Comparison of ENCODE assay signal across 11 cellular contexts in the genomic region with DNA sequence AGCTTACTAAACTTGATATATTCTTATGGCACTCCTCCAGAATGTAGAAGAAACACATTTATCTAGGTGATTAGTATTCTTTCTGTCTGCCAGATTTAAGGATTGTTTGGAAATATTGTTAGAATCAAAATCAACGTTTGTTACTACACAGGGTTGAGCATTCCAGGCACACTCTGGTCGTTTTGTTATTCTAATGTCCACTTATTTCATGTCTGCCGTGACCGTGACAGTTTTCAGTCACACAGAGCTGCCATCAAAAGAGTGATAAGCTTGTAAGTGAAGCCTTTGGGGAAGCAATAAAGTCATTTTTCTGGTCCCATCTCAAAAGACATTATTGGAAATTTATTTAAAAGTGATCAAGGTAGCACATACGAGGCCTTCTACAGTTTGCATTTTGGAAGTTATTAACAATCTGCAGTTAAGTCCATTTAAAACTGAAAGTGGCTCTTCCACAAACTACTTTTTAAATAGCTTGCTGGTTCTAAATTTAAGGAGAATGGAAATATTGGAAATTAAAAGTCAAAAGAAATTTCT. TPM values are rescaled to one million over a fixed set of nuclear protein-coding genes. Genes with fewer than 3 reads are reported as not detected.
DNase-seq lines count a peak whose midpoint lies in the region; ATAC-seq and TF ChIP-seq lines count a peak whose summit lies in the region.
"Had no signal": no experiment of that assay in that cellular context is flagged by ENCODE, and none has a peak within 500 bp of the region (broad histone marks: within the 10 kb centered on the region; RNA-seq: fewer than 3 reads in every experiment).

No MANE protein-coding gene starts in this region.

- H3K4me1 Mint-ChIP-seq in mesothelial cell of epicardium: peaks cover 89% of the 10 kb centered on the region

- H3K4me3 Mint-ChIP-seq in mesothelial cell of epicardium: peak overlapping the region; percentile 5
- H3K4me3 Mint-ChIP-seq: type B pancreatic cell had no signal

- DNase-seq in SK-N-MC (ENCODE audit: low read depth, low spot score) (no peak), epithelial cell of proximal tubule (ENCODE audit: low read depth) (no peak), mesothelial cell of epicardium (ENCODE audit: low spot score in 2 of 2, unreplicated experiment in 2 of 2) (no peak), upper lobe of left lung (no peak), foreskin melanocyte (no peak)
- DNase-seq: activated naive CD4-positive, alpha-beta T cell; NCI-H446 treated with DMSO at 0.1 percent for 48 hours had no signal

- H3K4me1 ChIP-seq in upper lobe of left lung: peaks cover 31 to 51% (median 37%) of the 10 kb centered on the region in 4 donors

- H3K27ac Mint-ChIP-seq in mesothelial cell of epicardium: peak overlapping the region; percentile 86
- H3K27ac Mint-ChIP-seq: type B pancreatic cell had no signal

- TF ChIP-seq POLR2A in upper lobe of left lung (IDR thresholded peaks at IDR 0.05): no peak

- no peaks in the 10 kb centered on the region for H3K27me3 Mint-ChIP-seq in mesothelial cell of epicardium (ENCODE audit: low read depth)
- H3K27me3 Mint-ChIP-seq: type B pancreatic cell had no signal

- H3K36me3 ChIP-seq in SK-N-MC (ENCODE audit: insufficient read depth, low read length) (no peaks in the 10 kb centered on the region), upper lobe of left lung (no peaks in the 10 kb centered on the region)
- H3K36me3 ChIP-seq: neutrophil had no signal

- peak overlapping the region; percentile 63 for H3K4me3 ChIP-seq in SK-N-MC
- peak overlapping the region; percentile 42 for H3K4me3 ChIP-seq in epithelial cell of proximal tubule (ENCODE audit: low read depth, low read length)
- H3K4me3 ChIP-seq in upper lobe of left lung: peak overlapping the region in 2 of 4 donors; percentile 7 to 17

- no peak for TF ChIP-seq EP300 in upper lobe of left lung (IDR thresholded peaks at IDR 0.05)

- peak overlapping the region; percentile 93 for H3K27ac ChIP-seq in SK-N-MC
- H3K27ac ChIP-seq in upper lobe of left lung: peak overlapping the region in 3 of 4 donors; percentile 3 to 31 (median 31)
- H3K27ac ChIP-seq: neutrophil had no signal

- no peak for TF ChIP-seq CTCF in epithelial cell of proximal tubule (conservative IDR thresholded peaks at IDR 0.05; ENCODE audit: low read depth, low read length)
- no peak for TF ChIP-seq CTCF in mesothelial cell of epicardium (IDR thresholded peaks at IDR 0.05; ENCODE audit: unreplicated experiment)
- TF ChIP-seq CTCF in upper lobe of left lung (IDR thresholded peaks at IDR 0.05): no peak

- H3K9ac ChIP-seq in SK-N-MC (ENCODE audit: insufficient read length): peak overlapping the region; percentile 64

- H3K9me3 Mint-ChIP-seq in mesothelial cell of epicardium: no peaks in the 10 kb centered on the region
- H3K9me3 Mint-ChIP-seq: type B pancreatic cell had no signal

- peaks cover 3% of the 10 kb centered on the region for H3K36me3 Mint-ChIP-seq in mesothelial cell of epicardium

- H3K27me3 ChIP-seq in upper lobe of left lung: no peaks in the 10 kb centered on the region
- H3K27me3 ChIP-seq: neutrophil had no signal

- 47 to 50% methylated on average over 5 of the region's 5 CpGs for WGBS in upper lobe of left lung, 2 donors

- no peak for ATAC-seq in upper lobe of left lung (ENCODE audit: low FRiP score in 2 of 2)
- no peak for ATAC-seq in GM21576 (IDR thresholded peaks at IDR 0.05; ENCODE audit: unreplicated experiment)
- ATAC-seq in GM18858 (IDR thresholded peaks at IDR 0.05; ENCODE audit: unreplicated experiment): no peak

- H3K9me3 ChIP-seq in SK-N-MC (ENCODE audit: low read depth, low read length) (no peaks in the 10 kb centered on the region), upper lobe of left lung (no peaks in the 10 kb centered on the region)
- H3K9me3 ChIP-seq: neutrophil had no signal

RNA-seq across cellular contexts. Expression of gene NFIA, which starts 38.0 kb away (rescaled TPM):
- total RNA-seq in epithelial cell of proximal tubule (0.58 and 1.6 TPM in 2 replicates), mesothelial cell of epicardium (152 to 163 TPM (median 162 TPM) in 3 replicates), upper lobe of left lung (10 to 100 TPM; 33.5 to 94.3 (median 44.9) TPM)

Comparison
In these comparisons a context has a peak if more than half of its experiments do, and no peak if none do; other contexts are left out.
1. RNA of gene NFIA, which starts 38.0 kb away (total RNA-seq): 152 to 163 TPM in mesothelial cell of epicardium and 33.5 to 94.3 TPM in upper lobe of left lung; 0.58 to 1.6 TPM in epithelial cell of proximal tubule; every median in the first group is over 10 times any median in the second.